Comparison of ENCODE assay signal across 1 cellular context in genomic region chr11:13110145-13110544, GRCh38.
TF ChIP-seq lines count a peak whose summit lies in the region.

No MANE protein-coding gene starts in this region.

TF ChIP-seq in HepG2, 621 proteins besides CTCF, POLR2A, EP300 and RAD21:
- TF ChIP-seq ZNF292 (CRISPR knock-in tag; IDR thresholded peaks at IDR 0.05; ENCODE audit: borderline replicate concordance, low read depth) (no peak), ZNF792 (CRISPR knock-in tag; IDR thresholded peaks at IDR 0.05) (no peak), ZNF17 (CRISPR knock-in tag; IDR thresholded peaks at IDR 0.05) (no peak), ASH2L (IDR thresholded peaks at IDR 0.05; ENCODE audit: insufficient read length, low read depth, low read length) (no peak)
- TF ChIP-seq, protein P1, sequence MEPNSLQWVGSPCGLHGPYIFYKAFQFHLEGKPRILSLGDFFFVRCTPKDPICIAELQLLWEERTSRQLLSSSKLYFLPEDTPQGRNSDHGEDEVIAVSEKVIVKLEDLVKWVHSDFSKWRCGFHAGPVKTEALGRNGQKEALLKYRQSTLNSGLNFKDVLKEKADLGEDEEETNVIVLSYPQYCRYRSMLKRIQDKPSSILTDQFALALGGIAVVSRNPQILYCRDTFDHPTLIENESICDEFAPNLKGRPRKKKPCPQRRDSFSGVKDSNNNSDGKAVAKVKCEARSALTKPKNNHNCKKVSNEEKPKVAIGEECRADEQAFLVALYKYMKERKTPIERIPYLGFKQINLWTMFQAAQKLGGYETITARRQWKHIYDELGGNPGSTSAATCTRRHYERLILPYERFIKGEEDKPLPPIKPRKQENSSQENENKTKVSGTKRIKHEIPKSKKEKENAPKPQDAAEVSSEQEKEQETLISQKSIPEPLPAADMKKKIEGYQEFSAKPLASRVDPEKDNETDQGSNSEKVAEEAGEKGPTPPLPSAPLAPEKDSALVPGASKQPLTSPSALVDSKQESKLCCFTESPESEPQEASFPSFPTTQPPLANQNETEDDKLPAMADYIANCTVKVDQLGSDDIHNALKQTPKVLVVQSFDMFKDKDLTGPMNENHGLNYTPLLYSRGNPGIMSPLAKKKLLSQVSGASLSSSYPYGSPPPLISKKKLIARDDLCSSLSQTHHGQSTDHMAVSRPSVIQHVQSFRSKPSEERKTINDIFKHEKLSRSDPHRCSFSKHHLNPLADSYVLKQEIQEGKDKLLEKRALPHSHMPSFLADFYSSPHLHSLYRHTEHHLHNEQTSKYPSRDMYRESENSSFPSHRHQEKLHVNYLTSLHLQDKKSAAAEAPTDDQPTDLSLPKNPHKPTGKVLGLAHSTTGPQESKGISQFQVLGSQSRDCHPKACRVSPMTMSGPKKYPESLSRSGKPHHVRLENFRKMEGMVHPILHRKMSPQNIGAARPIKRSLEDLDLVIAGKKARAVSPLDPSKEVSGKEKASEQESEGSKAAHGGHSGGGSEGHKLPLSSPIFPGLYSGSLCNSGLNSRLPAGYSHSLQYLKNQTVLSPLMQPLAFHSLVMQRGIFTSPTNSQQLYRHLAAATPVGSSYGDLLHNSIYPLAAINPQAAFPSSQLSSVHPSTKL (CRISPR knock-in tag; IDR thresholded peaks at IDR 0.05): no peak
